In the genomic region with DNA sequence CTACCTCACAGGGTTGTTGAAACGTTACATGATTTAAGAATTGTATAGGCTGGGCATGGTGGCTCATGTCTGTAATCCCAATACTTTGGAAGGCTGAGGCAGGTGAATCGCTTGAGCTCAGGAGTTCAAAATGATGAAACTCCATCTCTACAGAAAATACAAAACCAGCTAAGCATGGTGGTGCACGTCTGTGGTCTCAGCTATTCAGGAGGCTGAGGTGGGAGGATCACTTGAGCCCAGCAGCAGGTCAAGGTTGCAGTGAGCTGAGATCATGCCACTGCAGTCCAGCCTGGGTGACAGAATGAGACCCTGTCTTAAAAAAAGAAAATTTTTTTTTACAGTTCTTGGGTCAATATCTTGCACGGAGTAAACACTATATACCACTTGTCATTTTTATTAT, we compare ENCODE assay signal across 13 cellular contexts. TPM values are rescaled to one million over a fixed set of nuclear protein-coding genes. Genes with fewer than 3 reads are reported as not detected.
DNase-seq lines count a peak whose midpoint lies in the region; ATAC-seq, FAIRE-seq and TF ChIP-seq lines count a peak whose summit lies in the region.
"Had no signal": no experiment of that assay in that cellular context is flagged by ENCODE, and none has a peak within 500 bp of the region (broad histone marks: within the 10 kb centered on the region; RNA-seq: fewer than 3 reads in every experiment).

No MANE protein-coding gene starts in this region.

- in situ Hi-C loops in HepG2 (cut with HindIII; ENCODE audit: extremely low pct_ligation_motif_present, low pct_unique_long_range_greater_than_20kb), result no loop called here

- POLR2A ChIA-PET in HepG2 (lab: Yijun Ruan, JAX), result interaction anchor here (0.8 to 2.2 kb wide), 2 partner anchors 8 to 55 kb away, joined by 3 to 12 read pairs; a partner anchor contains a TSS
- POLR2A ChIA-PET in activated CD4-positive, alpha-beta memory T cell treated with anti-CD3 and anti-CD28 coated beads, Interleukin-2, amount 10 ng/mL, durations not matched to agents 7 days and 5 days (lab: Charles Lee), result interaction anchor here (0.8 kb wide), 1 partner anchor 13 kb away, joined by 3 read pairs; no protein-coding TSS in a partner anchor
- POLR2A ChIA-PET in WTC11 (lab: Charles Lee), result no interaction called here

- H3K36me3 ChIP-seq in HepG2 (replicated peaks in 1 of 2; ENCODE audit: control insufficient read depth in 1 of 2, insufficient read depth in 2 of 2, low read length in 2 of 2) (peaks cover under 1 to 2% of the 10 kb centered on the region in 2 experiments; a peak in 2 of 5 replicates), right lobe of liver (no peaks in the 10 kb centered on the region), esophagus squamous epithelium (peaks cover 7 to 18% (median 15%) of the 10 kb centered on the region in 3 donors), rectal smooth muscle tissue (ENCODE audit: control insufficient read depth, insufficient read depth, low read length) (peaks cover 6% of the 10 kb centered on the region)

- H3K4me3 Mint-ChIP-seq in activated CD4-positive, alpha-beta memory T cell treated with anti-CD3 and anti-CD28 coated beads, Interleukin-2, amount 10 ng/mL, durations not matched to agents 7 days and 5 days, result no peak overlapping the region
- no peak overlapping the region for H3K4me3 Mint-ChIP-seq in WTC11
- H3K4me3 Mint-ChIP-seq: H9 had no signal

- TF ChIP-seq CTCF in HepG2 (CRISPR knock-in tag; IDR thresholded peaks at IDR 0.05), result no peak
- no peak for TF ChIP-seq CTCF in right lobe of liver (IDR thresholded peaks at IDR 0.05)
- no peak for TF ChIP-seq CTCF in esophagus squamous epithelium (IDR thresholded peaks at IDR 0.05)
- TF ChIP-seq CTCF in WTC11 (IDR thresholded peaks at IDR 0.05), result no peak

- no peak overlapping the region for H2AFZ ChIP-seq in HepG2 (ENCODE audit: low read length)

- H3K27me3 Mint-ChIP-seq in activated CD4-positive, alpha-beta memory T cell treated with anti-CD3 and anti-CD28 coated beads, Interleukin-2, amount 10 ng/mL, durations not matched to agents 7 days and 5 days, result peaks cover 17% of the 10 kb centered on the region
- H3K27me3 Mint-ChIP-seq in WTC11 (ENCODE audit: low read depth), result no peaks in the 10 kb centered on the region

- H3K4me1 ChIP-seq in HepG2 (ENCODE audit: insufficient read depth, low read length) (peaks cover 55% of the 10 kb centered on the region), right lobe of liver (no peaks in the 10 kb centered on the region), esophagus squamous epithelium (peaks cover 48 to 85% (median 76%) of the 10 kb centered on the region in 3 donors), rectal smooth muscle tissue (ENCODE audit: control insufficient read depth, insufficient read depth, low read length) (peaks cover 49% of the 10 kb centered on the region)

- no peaks in the 10 kb centered on the region for H3K9me3 Mint-ChIP-seq in activated CD4-positive, alpha-beta memory T cell treated with anti-CD3 and anti-CD28 coated beads, Interleukin-2, amount 10 ng/mL, durations not matched to agents 7 days and 5 days
- no peaks in the 10 kb centered on the region for H3K9me3 Mint-ChIP-seq in WTC11
- H3K9me3 Mint-ChIP-seq: H9 had no signal

- no peaks in the 10 kb centered on the region for H3K4me1 Mint-ChIP-seq in activated CD4-positive, alpha-beta memory T cell treated with anti-CD3 and anti-CD28 coated beads, Interleukin-2, amount 10 ng/mL, durations not matched to agents 7 days and 5 days
- H3K4me1 Mint-ChIP-seq in WTC11, result peaks cover 36% of the 10 kb centered on the region

- no peak for FAIRE-seq in HepG2 (lab: Jason Lieb, UNC)

- ATAC-seq in HepG2, result no peak
- no peak for ATAC-seq in right lobe of liver
- ATAC-seq in WTC11, result no peak
- ATAC-seq in GM19023 (IDR thresholded peaks at IDR 0.05; ENCODE audit: unreplicated experiment), result no peak

- TF ChIP-seq EP300 in HepG2 (IDR thresholded peaks at IDR 0.05; ENCODE audit: low read depth in 2 of 2, low read length in 2 of 2) (no peak), HepG2 (CRISPR knock-in tag; IDR thresholded peaks at IDR 0.05; ENCODE audit: borderline replicate concordance) (no peak)

- no peaks in the 10 kb centered on the region for H3K79me2 ChIP-seq in HepG2 (ENCODE audit: insufficient read depth, low read length)

- no TSS peak for BruUV-seq in HepG2 (replicated peaks; lab: Mats Ljungman, UMichigan)

- no peak overlapping the region for H3K27ac Mint-ChIP-seq in activated CD4-positive, alpha-beta memory T cell treated with anti-CD3 and anti-CD28 coated beads, Interleukin-2, amount 10 ng/mL, durations not matched to agents 7 days and 5 days
- no peak overlapping the region for H3K27ac Mint-ChIP-seq in WTC11
- H3K27ac Mint-ChIP-seq: H9 had no signal

- TF ChIP-seq POLR2A in HepG2 (IDR thresholded peaks at IDR 0.05; ENCODE audit: insufficient read depth in 1 of 2, low read depth in 2 of 2, low read length in 2 of 2) (no peak), right lobe of liver (IDR thresholded peaks at IDR 0.05) (no peak), esophagus squamous epithelium (IDR thresholded peaks at IDR 0.05) (no peak), erythroblast (IDR thresholded peaks at IDR 0.05; ENCODE audit: low read length) (no peak)

- WGBS in HepG2 (ENCODE audit: low lambda C conversion rate), result 6% methylated on average over 4 of the region's 4 CpGs
- 65% methylated on average over 4 of the region's 4 CpGs for WGBS in right lobe of liver (ENCODE audit: insufficient coverage, low coverage, low lambda C conversion rate, missing lambda C conversion rate)
- WGBS in esophagus squamous epithelium, 2 donors, result 46 to 50% methylated on average over 4 of the region's 4 CpGs

- H3K27me3 ChIP-seq in HepG2 (ENCODE audit: control insufficient read depth in 1 of 2, insufficient read depth in 2 of 2, low read length in 2 of 2), result peaks cover 0 to 8% of the 10 kb centered on the region in 2 experiments; a peak in 3 of 5 replicates
- H3K27me3 ChIP-seq in right lobe of liver, result no peaks in the 10 kb centered on the region
- H3K27me3 ChIP-seq in esophagus squamous epithelium, result no peaks in the 10 kb centered on the region
- no peaks in the 10 kb centered on the region for H3K27me3 ChIP-seq in rectal smooth muscle tissue (ENCODE audit: control insufficient read depth, insufficient read depth, low read length)

- no peak overlapping the region for H3K9ac ChIP-seq in HepG2 (ENCODE audit: insufficient read depth, low read depth, low read length)
- no peak overlapping the region for H3K9ac ChIP-seq in rectal smooth muscle tissue (ENCODE audit: low read length)

- H3K27ac ChIP-seq in HepG2 (ENCODE audit: extremely low read length, insufficient read depth, low read length), result no peak overlapping the region
- H3K27ac ChIP-seq in right lobe of liver, result no peak overlapping the region
- H3K27ac ChIP-seq in esophagus squamous epithelium, result peak overlapping the region; percentile 93 to 98 (median 94)
- H3K27ac ChIP-seq in rectal smooth muscle tissue (ENCODE audit: low read depth, low read length), result peak overlapping the region; percentile 73

- no peak for TF ChIP-seq RAD21 in HepG2 (CRISPR knock-in tag; IDR thresholded peaks at IDR 0.05)

- H3K4me2 ChIP-seq in HepG2 (ENCODE audit: low read depth, low read length), result no peak overlapping the region

- CTCF ChIA-PET in HepG2 (lab: Yijun Ruan, JAX; ENCODE audit: low intra/inter-chr PET ratio, low total read pairs), result no interaction called here
- CTCF ChIA-PET in activated CD4-positive, alpha-beta memory T cell treated with anti-CD3 and anti-CD28 coated beads, Interleukin-2, amount 10 ng/mL, durations not matched to agents 7 days and 5 days (lab: Charles Lee), result interaction anchor here (1.3 to 3.5 kb wide), 2 partner anchors 13 to 20 kb away, joined by 3 to 12 read pairs; no protein-coding TSS in a partner anchor
- CTCF ChIA-PET in WTC11 (lab: Charles Lee), result interaction anchor here (1.1 to 6.8 kb wide), 4 partner anchors 13 to 52 kb away, joined by 3 to 69 read pairs (median 8); no protein-coding TSS in a partner anchor

- DNase-seq in HepG2 (ENCODE audit: low spot score) (no peak), right lobe of liver (no peak), esophagus squamous epithelium (lab: John Stamatoyannopoulos, UW) (no peak), erythroblast (lab: John Stamatoyannopoulos, UW) (no peak), WTC11 (ENCODE audit: low spot score) (no peak)
- DNase-seq in activated CD4-positive, alpha-beta memory T cell treated with anti-CD3 and anti-CD28 coated beads, Interleukin-2, amount 10 ng/mL, durations not matched to agents 7 days and 5 days, result no peak
- DNase-seq: activated CD8-positive, alpha-beta memory T cell treated with anti-CD3 and anti-CD28 coated beads, Interleukin-2, amount 50 U/mL, for 4 hours; H9; NCI-H1436; NCI-H524 treated with DMSO at 0.1 percent for 48 hours had no signal

- H3K9me3 ChIP-seq in HepG2 (ENCODE audit: low read length) (no peaks in the 10 kb centered on the region), right lobe of liver (no peaks in the 10 kb centered on the region), esophagus squamous epithelium (no peaks in the 10 kb centered on the region)

- no peak overlapping the region for H3K4me3 ChIP-seq in HepG2 (replicated peaks in 1 of 3; ENCODE audit: insufficient read depth in 1 of 3, low read depth in 2 of 3, low read length in 3 of 3)
- no peak overlapping the region for H3K4me3 ChIP-seq in right lobe of liver
- H3K4me3 ChIP-seq in esophagus squamous epithelium, result no peak overlapping the region
- H3K4me3 ChIP-seq in rectal smooth muscle tissue (ENCODE audit: low read length), result no peak overlapping the region

- peaks cover 5% of the 10 kb centered on the region for H3K36me3 Mint-ChIP-seq in activated CD4-positive, alpha-beta memory T cell treated with anti-CD3 and anti-CD28 coated beads, Interleukin-2, amount 10 ng/mL, durations not matched to agents 7 days and 5 days (ENCODE audit: low read depth)
- H3K36me3 Mint-ChIP-seq in WTC11, result peaks cover 14% of the 10 kb centered on the region

- no peaks in the 10 kb centered on the region for H4K20me1 ChIP-seq in HepG2 (ENCODE audit: insufficient read depth, low read length)

- intact Hi-C loops in HepG2 (cut with micrococcal nuclease; ENCODE audit: unreplicated experiment) (no loop called here), right lobe of liver (cut with DNase I) (no loop called here), esophagus squamous epithelium (cut with DNase I) (no loop called here)

RNA-seq across cellular contexts. Expression of a gene that starts 8.2 kb away (rescaled TPM):
- total RNA-seq in HepG2 (2016; rRNA removed; fragmentation: Illumina TruSeq; extraction: Trizol), result 29.1 and 33.6 TPM in 2 replicates
- total RNA-seq in HepG2 (2016; cell fraction: cytosol; rRNA removed; fragmentation: Illumina TruSeq; extraction: Trizol; ENCODE audit: low read depth), result 13.4 and 13.7 TPM in 2 replicates
- 29.0 and 34.8 TPM in 2 replicates for total RNA-seq in HepG2 (2016; cell fraction: insoluble cytoplasmic fraction; rRNA removed; fragmentation: Illumina TruSeq; extraction: Trizol)
- 27.3 and 32.8 TPM in 2 replicates for total RNA-seq in HepG2 (2016; cell fraction: membrane; rRNA removed; fragmentation: Illumina TruSeq; extraction: Trizol)
- 15.5 and 17.9 TPM in 2 replicates for total RNA-seq in HepG2 (2016; cell fraction: nucleus; rRNA removed; fragmentation: Illumina TruSeq; extraction: Trizol)
- 16.7 and 25.1 TPM in 2 replicates for polyA plus RNA-seq in HepG2 (2011; rRNA removed)
- 18.1 and 31.9 TPM in 2 replicates for polyA plus RNA-seq in HepG2 (2011; cell fraction: cytosol; rRNA removed)
- polyA plus RNA-seq in HepG2 (2011; cell fraction: nucleus; rRNA removed), result 18.6 and 19.4 TPM in 2 replicates
- polyA plus RNA-seq in HepG2 (2012), result 6.9 and 12.1 TPM in 2 replicates
- polyA plus RNA-seq in HepG2 (2016; cell fraction: cytosol; fragmentation: Illumina TruSeq; extraction: Trizol; ENCODE audit: low read depth), result 23.0 and 26.1 TPM in 2 replicates
- 47.7 and 53.8 TPM in 2 replicates for polyA plus RNA-seq in HepG2 (2016; cell fraction: insoluble cytoplasmic fraction; fragmentation: Illumina TruSeq; extraction: Trizol; ENCODE audit: low read depth)
- 39.2 and 43.9 TPM in 2 replicates for polyA plus RNA-seq in HepG2 (2016; cell fraction: membrane; fragmentation: Illumina TruSeq; extraction: Trizol; ENCODE audit: low read depth)
- polyA plus RNA-seq in HepG2 (2016; cell fraction: nucleus; fragmentation: Illumina TruSeq; extraction: Trizol; ENCODE audit: insufficient read depth, low read depth), result 43.9 and 44.6 TPM in 2 replicates
- polyA minus RNA-seq in HepG2 (2011; rRNA and poly(A)+ RNA removed; ENCODE audit: low replicate concordance), result 16.2 and 21.4 TPM in 2 replicates
- polyA minus RNA-seq in HepG2 (2011; cell fraction: cytosol; rRNA and poly(A)+ RNA removed), result 11.5 and 15.4 TPM in 2 replicates
- 13.6 and 15.2 TPM in 2 replicates for polyA minus RNA-seq in HepG2 (2011; cell fraction: nucleus; rRNA and poly(A)+ RNA removed)
- 10 to 100 TPM in 1 of 6 experiments, 1 to 10 TPM in 5; 1.0 to 10.9 (median 2.7) TPM for total RNA-seq in right lobe of liver
- 10 to 100 TPM; 60.9 to 87.9 (median 75.1) TPM for total RNA-seq in esophagus squamous epithelium
- total RNA-seq in activated CD4-positive, alpha-beta memory T cell treated with anti-CD3 and anti-CD28 coated beads, Interleukin-2, amount 10 ng/mL, durations not matched to agents 7 days and 5 days, result 10 to 100 TPM in 1 of 2 experiments, 1 to 10 TPM in 1; 9.0 to 11.4 TPM
- total RNA-seq in WTC11 (2021), result 53.9 to 95.1 TPM (median 59.7 TPM) in 3 replicates

RNA-seq across cellular contexts. Expression of a gene that starts 39.3 kb away (rescaled TPM):
- total RNA-seq in HepG2 (2016; rRNA removed; fragmentation: Illumina TruSeq; extraction: Trizol), result not detected in 2 replicates
- total RNA-seq in HepG2 (2016; cell fraction: cytosol; rRNA removed; fragmentation: Illumina TruSeq; extraction: Trizol; ENCODE audit: low read depth), result 0.09 TPM in 1 of 2 replicates, not detected in the other
- total RNA-seq in HepG2 (2016; cell fraction: insoluble cytoplasmic fraction; rRNA removed; fragmentation: Illumina TruSeq; extraction: Trizol), result not detected in 2 replicates
- total RNA-seq in HepG2 (2016; cell fraction: membrane; rRNA removed; fragmentation: Illumina TruSeq; extraction: Trizol), result 0.03 TPM in 1 of 2 replicates, not detected in the other
- not detected in 2 replicates for total RNA-seq in HepG2 (2016; cell fraction: nucleus; rRNA removed; fragmentation: Illumina TruSeq; extraction: Trizol)
- not detected in 2 replicates for polyA plus RNA-seq in HepG2 (2011; rRNA removed)
- not detected in 2 replicates for polyA plus RNA-seq in HepG2 (2011; cell fraction: cytosol; rRNA removed)
- polyA plus RNA-seq in HepG2 (2011; cell fraction: nucleus; rRNA removed), result not detected in 2 replicates
- polyA plus RNA-seq in HepG2 (2012), result 0.59 and 0.61 TPM in 2 replicates
- polyA plus RNA-seq in HepG2 (2016; cell fraction: cytosol; fragmentation: Illumina TruSeq; extraction: Trizol; ENCODE audit: low read depth), result not detected in 2 replicates
- polyA plus RNA-seq in HepG2 (2016; cell fraction: insoluble cytoplasmic fraction; fragmentation: Illumina TruSeq; extraction: Trizol; ENCODE audit: low read depth), result not detected in 2 replicates
- not detected in 2 replicates for polyA plus RNA-seq in HepG2 (2016; cell fraction: membrane; fragmentation: Illumina TruSeq; extraction: Trizol; ENCODE audit: low read depth)
- polyA plus RNA-seq in HepG2 (2016; cell fraction: nucleus; fragmentation: Illumina TruSeq; extraction: Trizol; ENCODE audit: insufficient read depth, low read depth), result not detected in 2 replicates
- polyA minus RNA-seq in HepG2 (2011; rRNA and poly(A)+ RNA removed; ENCODE audit: low replicate concordance), result not detected in 2 replicates
- not detected in 2 replicates for polyA minus RNA-seq in HepG2 (2011; cell fraction: cytosol; rRNA and poly(A)+ RNA removed)
- polyA minus RNA-seq in HepG2 (2011; cell fraction: nucleus; rRNA and poly(A)+ RNA removed), result 0.12 and 0.13 TPM in 2 replicates
- 1 to 10 TPM in 1 of 6 experiments, under 1 TPM in 2, not detected in 3; 0.26 to 2.0 (median 0.37) TPM for total RNA-seq in right lobe of liver
- total RNA-seq in esophagus squamous epithelium, result not detected
- not detected for total RNA-seq in activated CD4-positive, alpha-beta memory T cell treated with anti-CD3 and anti-CD28 coated beads, Interleukin-2, amount 10 ng/mL, durations not matched to agents 7 days and 5 days
- 0.34 to 0.50 TPM (median 0.44 TPM) in 3 replicates for total RNA-seq in WTC11 (2021)
- total RNA-seq: H9 had no signal
- polyA plus RNA-seq: urinary bladder had no signal

RNA-seq across cellular contexts. Expression of a gene that starts 46.1 kb away (rescaled TPM):
- total RNA-seq in HepG2 (2016; rRNA removed; fragmentation: Illumina TruSeq; extraction: Trizol) (68.9 and 70.8 TPM in 2 replicates), right lobe of liver (100 to 1,000 TPM in 2 of 6 experiments, 10 to 100 TPM in 4; 54.9 to 158 (median 87.0) TPM), esophagus squamous epithelium (1,000 to 10,000 TPM in 1 of 4 donors, 100 to 1,000 TPM in 3; 243 to 1,044 (median 363) TPM), WTC11 (2021) (10.7 to 15.4 TPM (median 14.3 TPM) in 3 replicates)
- total RNA-seq in HepG2 (2016; cell fraction: cytosol; rRNA removed; fragmentation: Illumina TruSeq; extraction: Trizol; ENCODE audit: low read depth), result 12.3 and 12.8 TPM in 2 replicates
- 66.1 and 69.5 TPM in 2 replicates for total RNA-seq in HepG2 (2016; cell fraction: insoluble cytoplasmic fraction; rRNA removed; fragmentation: Illumina TruSeq; extraction: Trizol)
- 28.9 and 33.8 TPM in 2 replicates for total RNA-seq in HepG2 (2016; cell fraction: membrane; rRNA removed; fragmentation: Illumina TruSeq; extraction: Trizol)
- total RNA-seq in HepG2 (2016; cell fraction: nucleus; rRNA removed; fragmentation: Illumina TruSeq; extraction: Trizol), result 35.6 and 44.2 TPM in 2 replicates
- polyA plus RNA-seq in HepG2 (2011; rRNA removed), result 14.5 and 17.7 TPM in 2 replicates
- 15.2 and 17.2 TPM in 2 replicates for polyA plus RNA-seq in HepG2 (2011; cell fraction: cytosol; rRNA removed)
- polyA plus RNA-seq in HepG2 (2011; cell fraction: nucleus; rRNA removed), result 10.9 and 14.9 TPM in 2 replicates
- polyA plus RNA-seq in HepG2 (2012), result 9.9 and 18.8 TPM in 2 replicates
- polyA plus RNA-seq in HepG2 (2016; cell fraction: cytosol; fragmentation: Illumina TruSeq; extraction: Trizol; ENCODE audit: low read depth), result 15.3 and 18.6 TPM in 2 replicates
- polyA plus RNA-seq in HepG2 (2016; cell fraction: insoluble cytoplasmic fraction; fragmentation: Illumina TruSeq; extraction: Trizol; ENCODE audit: low read depth), result 83.1 and 92.4 TPM in 2 replicates
- 29.6 and 30.8 TPM in 2 replicates for polyA plus RNA-seq in HepG2 (2016; cell fraction: membrane; fragmentation: Illumina TruSeq; extraction: Trizol; ENCODE audit: low read depth)
- polyA plus RNA-seq in HepG2 (2016; cell fraction: nucleus; fragmentation: Illumina TruSeq; extraction: Trizol; ENCODE audit: insufficient read depth, low read depth), result 54.3 and 54.9 TPM in 2 replicates
- polyA minus RNA-seq in HepG2 (2011; rRNA and poly(A)+ RNA removed; ENCODE audit: low replicate concordance), result 22.9 and 266 TPM in 2 replicates
- 8.4 and 9.1 TPM in 2 replicates for polyA minus RNA-seq in HepG2 (2011; cell fraction: cytosol; rRNA and poly(A)+ RNA removed)
- 9.1 and 11.7 TPM in 2 replicates for polyA minus RNA-seq in HepG2 (2011; cell fraction: nucleus; rRNA and poly(A)+ RNA removed)
- total RNA-seq in activated CD4-positive, alpha-beta memory T cell treated with anti-CD3 and anti-CD28 coated beads, Interleukin-2, amount 10 ng/mL, durations not matched to agents 7 days and 5 days, result 10 to 100 TPM; 77.1 to 77.8 TPM

Comparison
In these comparisons a context has a peak if more than half of its experiments do, and no peak if none do; other contexts are left out.
1. H3K27ac ChIP-seq: peak in esophagus squamous epithelium (4 of 4) and rectal smooth muscle tissue (single experiment); none in HepG2 (single experiment) and right lobe of liver (0 of 3).